In genomic region chr15:20339086-20339791, GRCh38 we compare ENCODE assay signal across 8 cellular contexts.
DNase-seq lines count a peak whose midpoint lies in the region; TF ChIP-seq lines count a peak whose summit lies in the region.
"Not testable (repeated sequence)": the region's sequence is repeated elsewhere in the genome, so short reads cannot be mapped to it uniquely, and the experiment has no call there.

No MANE protein-coding gene starts in this region.

- DNase-seq in AG20443 (ENCODE audit: low spot score) (peak; percentile 4), GM13976 (ENCODE audit: low spot score) (peak; percentile 25), MM.1S (peak; percentile 5), germinal center (ENCODE audit: low spot score) (peak; percentile 0), islet precursor cell (peak; percentile 53), osteocyte (ENCODE audit: extremely low spot score, unreplicated experiment) (peak; percentile 91), ureter (ENCODE audit: low spot score) (peak; percentile 41)
- DNase-seq in activated effector memory CD4-positive, alpha-beta T cell treated with anti-CD3 and anti-CD28 coated beads, Interleukin-2, amount 50 U/mL, for 16 hours = peak; percentile 61

- not testable (repeated sequence) for H3K9me3 ChIP-seq in MM.1S (replicated peaks; ENCODE audit: insufficient read depth, low read length)

- not testable (repeated sequence) for H4K20me1 ChIP-seq in MM.1S (ENCODE audit: insufficient read depth, low read length)

- not testable (repeated sequence) for H2AFZ ChIP-seq in MM.1S (ENCODE audit: low read length)

- H3K9me2 ChIP-seq in MM.1S (replicated peaks; ENCODE audit: insufficient read depth, low read length) = not testable (repeated sequence)

- H3K36me3 ChIP-seq in MM.1S (replicated peaks; ENCODE audit: insufficient read depth, low read length) = not testable (repeated sequence)

- H3K4me3 Mint-ChIP-seq in osteocyte (ENCODE audit: unreplicated experiment) = not testable (repeated sequence)

- not testable (repeated sequence) for H3K4me1 Mint-ChIP-seq in osteocyte (ENCODE audit: unreplicated experiment)

- H3K79me2 ChIP-seq in MM.1S (ENCODE audit: low read length) = not testable (repeated sequence)

- not testable (repeated sequence) for H3K4me1 ChIP-seq in MM.1S (ENCODE audit: low read length)

- H3F3A ChIP-seq in MM.1S (ENCODE audit: insufficient read depth, low read length) = not testable (repeated sequence)

- not testable (repeated sequence) for H3K4me3 ChIP-seq in MM.1S (ENCODE audit: low read length)

- H3K9ac ChIP-seq in MM.1S (ENCODE audit: low read length) = not testable (repeated sequence)

- H3K27ac ChIP-seq in MM.1S (ENCODE audit: low read length) = not testable (repeated sequence)

- not testable (repeated sequence) for TF ChIP-seq CTCF in GM13976 (IDR thresholded peaks at IDR 0.05; ENCODE audit: borderline replicate concordance, control extremely low read depth, extremely low read depth, insufficient read depth, missing control alignments); MM.1S (IDR thresholded peaks at IDR 0.05; ENCODE audit: low read length); osteocyte (IDR thresholded peaks at IDR 0.05)

- not testable (repeated sequence) for H3K27me3 ChIP-seq in MM.1S (replicated peaks; ENCODE audit: insufficient read depth, low read length)

- H3K27ac Mint-ChIP-seq in osteocyte (ENCODE audit: unreplicated experiment) = not testable (repeated sequence)

- not testable (repeated sequence) for H3K9me3 Mint-ChIP-seq in osteocyte (ENCODE audit: unreplicated experiment)

- in situ Hi-C loops in GM13976 (cut with MboI; ENCODE audit: low sequenced_read_pairs, unreplicated experiment) = not testable (repeated sequence)

- not testable (repeated sequence) for H3K4me2 ChIP-seq in MM.1S (ENCODE audit: low read depth, low read length)

- H3K27me3 Mint-ChIP-seq in osteocyte (ENCODE audit: unreplicated experiment) = not testable (repeated sequence)

- not testable (repeated sequence) for H3K36me3 Mint-ChIP-seq in osteocyte (ENCODE audit: unreplicated experiment)

Comparison
In these comparisons a context has a peak if more than half of its experiments do, and no peak if none do; other contexts are left out.
1. DNase-seq: peak in every context shown above with its lines; median percentile 91 in osteocyte; 61 in activated effector memory CD4-positive, alpha-beta T cell treated with anti-CD3 and anti-CD28 coated beads, Interleukin-2, amount 50 U/mL, for 16 hours; 53 in islet precursor cell; 41 in ureter; 25 in GM13976; 5 in MM.1S; 4 in AG20443; 0 in germinal center.